Comparison of ENCODE assay signal across 20 cellular contexts in genomic region chr3:9314796-9315195, GRCh38. TPM values are rescaled to one million over a fixed set of nuclear protein-coding genes. Genes with fewer than 3 reads are reported as not detected.
A peak's percentile ranks its signal among the peaks of the same experiment; 100 is the strongest.
DNase-seq lines count a peak whose midpoint lies in the region; ATAC-seq, FAIRE-seq and TF ChIP-seq lines count a peak whose summit lies in the region.
"Had no signal": no experiment of that assay in that cellular context is flagged by ENCODE, and none has a peak within 500 bp of the region (broad histone marks: within the 10 kb centered on the region; RNA-seq: fewer than 3 reads in every experiment).

No MANE protein-coding gene starts in this region.

- H3K36me3 ChIP-seq in HepG2 (replicated peaks in 1 of 2; ENCODE audit: control insufficient read depth in 1 of 2, insufficient read depth in 2 of 2, low read length in 2 of 2), result no peaks in the 10 kb centered on the region

- H3K27me3 ChIP-seq in right cardiac atrium (ENCODE audit: control insufficient read depth, insufficient read depth) (no peaks in the 10 kb centered on the region), HepG2 (ENCODE audit: control insufficient read depth in 1 of 2, insufficient read depth in 2 of 2, low read length in 2 of 2) (peaks cover 0 to 4% of the 10 kb centered on the region in 2 experiments; a peak in 1 of 5 replicates)

- FAIRE-seq in HepG2 (lab: Jason Lieb, UNC), result no peak
- FAIRE-seq: D721Med, H1 had no signal

- H3K9ac ChIP-seq in HepG2 (ENCODE audit: insufficient read depth, low read depth, low read length), result no peak overlapping the region

- WGBS in right cardiac atrium, result 41% methylated on average over 2 of the region's 2 CpGs
- whole genome bisulfite sequencing in HepG2 (ENCODE audit: low lambda C conversion rate), result 44% methylated on average over 2 of the region's 2 CpGs

- no peaks in the 10 kb centered on the region for H3K79me2 ChIP-seq in HepG2 (ENCODE audit: insufficient read depth, low read length)

- H3K27ac ChIP-seq in right cardiac atrium (ENCODE audit: low read length) (no peak overlapping the region), HepG2 (ENCODE audit: extremely low read length, insufficient read depth, low read length) (no peak overlapping the region)
- H3K27ac ChIP-seq: HL-60 had no signal

- DNase-seq in left ventricle myocardium superior, result no peak
- no peak for DNase-seq in right cardiac atrium
- DNase-seq in NCI-H2196 (lab: John Stamatoyannopoulos, UW; ENCODE audit: unreplicated experiment), result peak; percentile 62
- no peak for DNase-seq in HepG2 (ENCODE audit: low spot score)
- DNase-seq in activated T-cell treated with anti-CD3 and anti-CD28 coated beads, Interleukin-2, amount 50 U/mL, for 1 hour, result no peak
- DNase-seq in occipital lobe (lab: John Stamatoyannopoulos, UW), result no peak
- no peak for DNase-seq in stimulated activated CD4-positive, alpha-beta T cell treated with anti-CD3 and anti-CD28 coated beads, Interleukin-12 subunit alpha, Interleukin-12 subunit beta, amount 100 ng/mL, for 4 hours
- DNase-seq: AML-193; CD4-positive, alpha-beta T cell; DMS79 treated with DMSO at 0.1 percent for 48 hours; HFFc6; KBM-7; MM.1S; NCI-H1417; NCI-H2081 treated with DMSO at 0.1 percent for 48 hours; NCI-H226; NCI-H526 had no signal

- TF ChIP-seq EP300 in HepG2 (IDR thresholded peaks at IDR 0.05; ENCODE audit: low read depth in 2 of 2, low read length in 2 of 2) (no peak), HepG2 (CRISPR knock-in tag; IDR thresholded peaks at IDR 0.05; ENCODE audit: borderline replicate concordance) (no peak)

- ATAC-seq in left ventricle myocardium superior, result peak; percentile 44
- ATAC-seq in right cardiac atrium, result no peak
- no peak for ATAC-seq in HepG2

- H3K4me2 ChIP-seq in HepG2 (ENCODE audit: low read depth, low read length), result no peak overlapping the region

- no peak for TF ChIP-seq POLR2A in HepG2 (IDR thresholded peaks at IDR 0.05; ENCODE audit: insufficient read depth in 1 of 2, low read depth in 2 of 2, low read length in 2 of 2)

- TF ChIP-seq RAD21 in HepG2 (CRISPR knock-in tag; IDR thresholded peaks at IDR 0.05), result no peak

- intact Hi-C loops in left ventricle myocardium superior (cut with micrococcal nuclease), result no loop called here
- intact Hi-C loops in right cardiac atrium (cut with DNase I), result no loop called here
- intact Hi-C loops in HepG2 (cut with micrococcal nuclease; ENCODE audit: unreplicated experiment), result no loop called here

- CTCF ChIA-PET in HepG2 (lab: Yijun Ruan, JAX; ENCODE audit: low intra/inter-chr PET ratio, low total read pairs), result no interaction called here

- no peak overlapping the region for H2AFZ ChIP-seq in HepG2 (ENCODE audit: low read length)

- TF ChIP-seq CTCF in HepG2 (CRISPR knock-in tag; IDR thresholded peaks at IDR 0.05), result no peak

- H3K9me3 ChIP-seq in right cardiac atrium (ENCODE audit: control insufficient read depth, low read length), result no peaks in the 10 kb centered on the region
- H3K9me3 ChIP-seq in HepG2 (ENCODE audit: low read length), result no peaks in the 10 kb centered on the region

- H4K20me1 ChIP-seq in HepG2 (ENCODE audit: insufficient read depth, low read length), result no peaks in the 10 kb centered on the region

- H3K4me1 ChIP-seq in right cardiac atrium (ENCODE audit: control insufficient read depth, insufficient read depth, low read length), result peaks cover 5% of the 10 kb centered on the region
- peaks cover 16% of the 10 kb centered on the region for H3K4me1 ChIP-seq in HepG2 (ENCODE audit: insufficient read depth, low read length)

- no peak overlapping the region for H3K4me3 ChIP-seq in right cardiac atrium (ENCODE audit: low read length)
- H3K4me3 ChIP-seq in HepG2 (replicated peaks in 1 of 3; ENCODE audit: insufficient read depth in 1 of 3, low read depth in 2 of 3, low read length in 3 of 3), result no peak overlapping the region

- in situ Hi-C loops in HepG2 (cut with HindIII; ENCODE audit: extremely low pct_ligation_motif_present, low pct_unique_long_range_greater_than_20kb), result no loop called here

- POLR2A ChIA-PET in HepG2 (lab: Yijun Ruan, JAX), result no interaction called here

- no TSS peak for BruUV-seq in HepG2 (replicated peaks; lab: Mats Ljungman, UMichigan)

TF ChIP-seq in HepG2, 621 proteins besides CTCF, POLR2A, EP300 and RAD21:
- TF ChIP-seq ATF7 (IDR thresholded peaks at IDR 0.05) (peak; percentile 41; the same call in 1 of the 2 replicates), ATF7 (CRISPR knock-in tag; IDR thresholded peaks at IDR 0.05) (no peak), ZNF788 (CRISPR knock-in tag; IDR thresholded peaks at IDR 0.05; ENCODE audit: borderline replicate concordance) (no peak)
TF ChIP-seq in HepG2: peak in this region for 1.

RNA-seq across cellular contexts. Expression of gene THUMPD3, which starts 48.1 kb away (rescaled TPM):
- total RNA-seq in left ventricle myocardium superior (58.6 TPM), right cardiac atrium (10 to 100 TPM; 43.9 to 46.6 (median 46.2) TPM), HepG2 (2016; rRNA removed; fragmentation: Illumina TruSeq; extraction: Trizol) (44.1 and 62.4 TPM in 2 replicates), occipital lobe (84.4 TPM)
- polyA plus RNA-seq in right cardiac atrium (29.0 TPM), HepG2 (2011; rRNA removed) (27.5 and 31.2 TPM in 2 replicates)
- 10.2 and 11.1 TPM in 2 replicates for total RNA-seq in HepG2 (2016; cell fraction: cytosol; rRNA removed; fragmentation: Illumina TruSeq; extraction: Trizol; ENCODE audit: low read depth)
- total RNA-seq in HepG2 (2016; cell fraction: insoluble cytoplasmic fraction; rRNA removed; fragmentation: Illumina TruSeq; extraction: Trizol), result 47.7 and 61.2 TPM in 2 replicates
- total RNA-seq in HepG2 (2016; cell fraction: membrane; rRNA removed; fragmentation: Illumina TruSeq; extraction: Trizol), result 24.6 and 30.2 TPM in 2 replicates
- total RNA-seq in HepG2 (2016; cell fraction: nucleus; rRNA removed; fragmentation: Illumina TruSeq; extraction: Trizol), result 22.3 and 26.8 TPM in 2 replicates
- 18.8 and 24.9 TPM in 2 replicates for polyA plus RNA-seq in HepG2 (2011; cell fraction: cytosol; rRNA removed)
- 16.7 and 17.6 TPM in 2 replicates for polyA plus RNA-seq in HepG2 (2011; cell fraction: nucleus; rRNA removed)
- polyA plus RNA-seq in HepG2 (2012), result 27.5 and 34.5 TPM in 2 replicates
- 4.9 and 5.9 TPM in 2 replicates for polyA plus RNA-seq in HepG2 (2016; cell fraction: cytosol; fragmentation: Illumina TruSeq; extraction: Trizol; ENCODE audit: low read depth)
- polyA plus RNA-seq in HepG2 (2016; cell fraction: insoluble cytoplasmic fraction; fragmentation: Illumina TruSeq; extraction: Trizol; ENCODE audit: low read depth), result 49.5 and 53.5 TPM in 2 replicates
- 11.9 and 13.1 TPM in 2 replicates for polyA plus RNA-seq in HepG2 (2016; cell fraction: membrane; fragmentation: Illumina TruSeq; extraction: Trizol; ENCODE audit: low read depth)
- 29.7 and 33.3 TPM in 2 replicates for polyA plus RNA-seq in HepG2 (2016; cell fraction: nucleus; fragmentation: Illumina TruSeq; extraction: Trizol; ENCODE audit: insufficient read depth, low read depth)
- 39.3 and 55.9 TPM in 2 replicates for polyA minus RNA-seq in HepG2 (2011; rRNA and poly(A)+ RNA removed; ENCODE audit: low replicate concordance)
- 30.0 and 31.3 TPM in 2 replicates for polyA minus RNA-seq in HepG2 (2011; cell fraction: cytosol; rRNA and poly(A)+ RNA removed)
- polyA minus RNA-seq in HepG2 (2011; cell fraction: nucleus; rRNA and poly(A)+ RNA removed), result 23.6 and 35.3 TPM in 2 replicates
